ENCODE assay signal across 14 cellular contexts in genomic region chr5:135993248-135993893, GRCh38. TPM values are rescaled to one million over a fixed set of nuclear protein-coding genes. Genes with fewer than 3 reads are reported as not detected.
A peak's percentile ranks its signal among the peaks of the same experiment; 100 is the strongest.
DNase-seq lines count a peak whose midpoint lies in the region; ATAC-seq, FAIRE-seq and TF ChIP-seq lines count a peak whose summit lies in the region.
"Had no signal": no experiment of that assay in that cellular context is flagged by ENCODE, and none has a peak within 500 bp of the region (broad histone marks: within the 10 kb centered on the region; RNA-seq: fewer than 3 reads in every experiment).

No MANE protein-coding gene starts in this region.

- H3K4me1 ChIP-seq in esophagus squamous epithelium (peaks cover 0 to 20% (median 11%) of the 10 kb centered on the region in 3 donors), rectal smooth muscle tissue (ENCODE audit: control insufficient read depth, insufficient read depth, low read length) (peaks cover 10% of the 10 kb centered on the region)

- intact Hi-C loops in esophagus squamous epithelium (cut with DNase I), result no loop called here

- WGBS in esophagus squamous epithelium, 2 donors, result 57 to 67% methylated on average over 7 to 8 of the region's 8 CpGs

- peaks cover 0 to 22% (median 0%) of the 10 kb centered on the region in 4 donors for H3K27me3 ChIP-seq in esophagus squamous epithelium
- H3K27me3 ChIP-seq in rectal smooth muscle tissue (ENCODE audit: control insufficient read depth, insufficient read depth, low read length), result no peaks in the 10 kb centered on the region
- H3K27me3 ChIP-seq: adrenal gland had no signal

- TF ChIP-seq POLR2A in esophagus squamous epithelium (IDR thresholded peaks at IDR 0.05), result no peak

- H3K36me3 ChIP-seq in esophagus squamous epithelium (no peaks in the 10 kb centered on the region), rectal smooth muscle tissue (ENCODE audit: control insufficient read depth, insufficient read depth, low read length) (no peaks in the 10 kb centered on the region)
- H3K36me3 ChIP-seq: adrenal gland had no signal

- no peak for FAIRE-seq in RCC 7860 (lab: Jason Lieb, UNC)

- no peak overlapping the region for H3K9ac ChIP-seq in rectal smooth muscle tissue (ENCODE audit: low read length)

- H3K4me3 ChIP-seq in AG10803 (ENCODE audit: low read length) (no peak overlapping the region), esophagus squamous epithelium (no peak overlapping the region), rectal smooth muscle tissue (ENCODE audit: low read length) (no peak overlapping the region)
- H3K4me3 ChIP-seq: adrenal gland had no signal

- peak; percentile 77 for DNase-seq in AG10803 (ENCODE audit: low read depth)
- DNase-seq in RCC 7860 (ENCODE audit: low spot score), result peak; percentile 55
- no peak for DNase-seq in esophagus squamous epithelium (lab: John Stamatoyannopoulos, UW)
- DNase-seq in DMS 273 (lab: John Stamatoyannopoulos, UW; ENCODE audit: unreplicated experiment), result no peak
- DNase-seq: activated B cell treated with CpG ODN at 0.5 μM for 24 hours, GDM1, NCI-H1417 treated with DMSO at 0.1 percent for 48 hours, NCI-H524 had no signal

- ATAC-seq in GM21717 (IDR thresholded peaks at IDR 0.05; ENCODE audit: unreplicated experiment), result no peak
- no peak for ATAC-seq in HG02970 (IDR thresholded peaks at IDR 0.05; ENCODE audit: low FRiP score, unreplicated experiment)
- no peak for ATAC-seq in GM19324 (IDR thresholded peaks at IDR 0.05; ENCODE audit: low FRiP score, unreplicated experiment)

- H3K27ac ChIP-seq in esophagus squamous epithelium, result peak overlapping the region in 3 of 4 donors; percentile 37 to 62 (median 42)
- peak overlapping the region; percentile 57 for H3K27ac ChIP-seq in rectal smooth muscle tissue (ENCODE audit: low read depth, low read length)
- H3K27ac ChIP-seq: C4-2B had no signal

- TF ChIP-seq CTCF in AG10803 (conservative IDR thresholded peaks at IDR 0.05; ENCODE audit: low read length) (no peak), esophagus squamous epithelium (IDR thresholded peaks at IDR 0.05) (no peak)

- no peaks in the 10 kb centered on the region for H3K9me3 ChIP-seq in esophagus squamous epithelium
- H3K9me3 ChIP-seq: adrenal gland had no signal

RNA-seq across cellular contexts. Expression of gene TGFBI, which starts 35.4 kb away (rescaled TPM):
- total RNA-seq in esophagus squamous epithelium, result 10 to 100 TPM in 2 of 4 donors, 1 to 10 TPM in 2; 7.3 to 63.5 (median 33.3) TPM

RNA-seq across cellular contexts. Expression of gene LECT2, which starts 38.6 kb away (rescaled TPM):
- total RNA-seq in esophagus squamous epithelium, result not detected
- total RNA-seq: activated B cell treated with CpG ODN at 0.5 μM for 24 hours, adrenal gland had no signal

Comparison
In these comparisons a context has a peak if more than half of its experiments do, and no peak if none do; other contexts are left out.
1. DNase-seq: peak in AG10803 (single experiment) and RCC 7860 (single experiment); none in esophagus squamous epithelium (single experiment) and DMS 273 (single experiment).